Comparison of ENCODE assay signal across 27 cellular contexts in the genomic region with DNA sequence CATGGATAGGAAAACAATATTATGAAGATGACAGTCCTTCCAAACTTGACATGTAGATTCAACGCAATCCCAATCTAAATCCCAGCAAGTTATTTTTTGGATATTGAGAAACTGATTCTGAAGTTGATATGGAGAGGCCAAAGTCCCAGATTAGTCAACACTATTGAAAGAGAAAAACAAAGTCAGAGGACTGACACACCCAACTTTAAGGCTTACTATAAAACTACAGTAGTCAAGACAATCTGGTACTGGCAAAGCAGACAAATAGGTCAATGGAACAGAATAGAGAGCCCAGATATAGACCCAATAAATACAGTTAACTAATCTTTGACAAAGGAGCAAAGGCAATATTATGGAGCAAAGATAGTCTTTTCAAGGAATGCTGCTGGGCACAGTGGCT.
DNase-seq lines count a peak whose midpoint lies in the region; ATAC-seq, FAIRE-seq and TF ChIP-seq lines count a peak whose summit lies in the region.
"Had no signal": no experiment of that assay in that cellular context is flagged by ENCODE, and none has a peak within 500 bp of the region (broad histone marks: within the 10 kb centered on the region; RNA-seq: fewer than 3 reads in every experiment).

No MANE protein-coding gene starts in this region.

- H3K9me3 ChIP-seq in HepG2 (ENCODE audit: low read length) (peaks cover 7% of the 10 kb centered on the region), pancreas (no peaks in the 10 kb centered on the region), right cardiac atrium (ENCODE audit: control insufficient read depth, low read length) (no peaks in the 10 kb centered on the region)
- H3K9me3 ChIP-seq: A549, BE2C had no signal

- H3K4me2 ChIP-seq in HepG2 (ENCODE audit: low read depth, low read length) = no peak overlapping the region
- H3K4me2 ChIP-seq: A549; BLaER1 treated with 17β-estradiol and CSF1 and Interleukin-3, amounts not matched to agents 10 nM and 100 nM had no signal

- H3K27me3 ChIP-seq in HepG2 (ENCODE audit: control insufficient read depth in 1 of 2, insufficient read depth in 2 of 2, low read length in 2 of 2) (peaks cover 0 to 6% of the 10 kb centered on the region in 2 experiments; a peak in 3 of 5 replicates), pancreas (no peaks in the 10 kb centered on the region), right cardiac atrium (ENCODE audit: control insufficient read depth, insufficient read depth) (no peaks in the 10 kb centered on the region)
- H3K27me3 ChIP-seq: BE2C; BLaER1 treated with 17β-estradiol and CSF1 and Interleukin-3, amounts not matched to agents 10 nM and 100 nM had no signal

- TF ChIP-seq EP300 in HepG2 (IDR thresholded peaks at IDR 0.05; ENCODE audit: low read depth in 2 of 2, low read length in 2 of 2) (no peak), HepG2 (CRISPR knock-in tag; IDR thresholded peaks at IDR 0.05; ENCODE audit: borderline replicate concordance) (no peak)

- DNase-seq in LoVo (ENCODE audit: low spot score) (peak; percentile 65), HepG2 (ENCODE audit: low spot score) (peak; percentile 23), pancreas (no peak), HCEC 1CT (no peak), medulla oblongata (ENCODE audit: extremely low spot score) (no peak), right cardiac atrium (no peak), cerebellum (ENCODE audit: low spot score) (no peak)
- DNase-seq: 8988T; ACHN; AML-193; BE2C; CD4-positive, alpha-beta T cell; CD8-positive, alpha-beta memory T cell; DMS 273 treated with DMSO at 0.1 percent for 48 hours; DMS79; EL; GDM1; GM23248; H7; HFFc6 had no signal

- POLR2A ChIA-PET in HepG2 (lab: Yijun Ruan, JAX) = no interaction called here

- H4K20me1 ChIP-seq in HepG2 (ENCODE audit: insufficient read depth, low read length) = no peaks in the 10 kb centered on the region
- H4K20me1 ChIP-seq: BLaER1 treated with 17β-estradiol and CSF1 and Interleukin-3, amounts not matched to agents 10 nM and 100 nM had no signal

- TF ChIP-seq CTCF in HepG2 (CRISPR knock-in tag; IDR thresholded peaks at IDR 0.05) (no peak), pancreas (IDR thresholded peaks at IDR 0.05) (no peak)

- H3K4me1 ChIP-seq in HepG2 (ENCODE audit: insufficient read depth, low read length) (no peaks in the 10 kb centered on the region), pancreas (no peaks in the 10 kb centered on the region), right cardiac atrium (ENCODE audit: control insufficient read depth, insufficient read depth, low read length) (no peaks in the 10 kb centered on the region)
- H3K4me1 ChIP-seq: A549; BE2C; BLaER1 treated with 17β-estradiol and CSF1 and Interleukin-3, amounts not matched to agents 10 nM and 100 nM had no signal

- no peak overlapping the region for H3K9ac ChIP-seq in HepG2 (ENCODE audit: insufficient read depth, low read depth, low read length)
- H3K9ac ChIP-seq: BLaER1 treated with 17β-estradiol and CSF1 and Interleukin-3, amounts not matched to agents 10 nM and 100 nM; GM23248 had no signal

- H2AFZ ChIP-seq in HepG2 (ENCODE audit: low read length) = no peak overlapping the region
- H2AFZ ChIP-seq: GM23248 had no signal

- CTCF ChIA-PET in HepG2 (lab: Yijun Ruan, JAX; ENCODE audit: low intra/inter-chr PET ratio, low total read pairs) = no interaction called here

- no peak for FAIRE-seq in HepG2 (lab: Jason Lieb, UNC)
- peak; percentile 43 for FAIRE-seq in pancreas (lab: Jason Lieb, UNC)
- FAIRE-seq: A549, D721Med, GM12878, GM19239, H1 had no signal

- in situ Hi-C loops in HepG2 (cut with HindIII; ENCODE audit: extremely low pct_ligation_motif_present, low pct_unique_long_range_greater_than_20kb) = no loop called here

- no TSS peak for BruUV-seq in HepG2 (replicated peaks; lab: Mats Ljungman, UMichigan)

- intact Hi-C loops in HepG2 (cut with micrococcal nuclease; ENCODE audit: unreplicated experiment) (loop anchor here (10.0 kb wide), 1 partner anchor 93 kb away; no protein-coding TSS in a partner anchor), pancreas (cut with DNase I) (no loop called here), right cardiac atrium (cut with DNase I) (no loop called here)

- no peak overlapping the region for H3K27ac ChIP-seq in HepG2 (ENCODE audit: extremely low read length, insufficient read depth, low read length)
- no peak overlapping the region for H3K27ac ChIP-seq in pancreas
- H3K27ac ChIP-seq in right cardiac atrium (ENCODE audit: low read length) = no peak overlapping the region
- H3K27ac ChIP-seq: A549; BLaER1 treated with 17β-estradiol and CSF1 and Interleukin-3, amounts not matched to agents 10 nM and 100 nM; GM23248 had no signal

- TF ChIP-seq RAD21 in HepG2 (CRISPR knock-in tag; IDR thresholded peaks at IDR 0.05) = no peak

- no peaks in the 10 kb centered on the region for H3K79me2 ChIP-seq in HepG2 (ENCODE audit: insufficient read depth, low read length)

- no peaks in the 10 kb centered on the region for H3K36me3 ChIP-seq in HepG2 (replicated peaks in 1 of 2; ENCODE audit: control insufficient read depth in 1 of 2, insufficient read depth in 2 of 2, low read length in 2 of 2)
- no peaks in the 10 kb centered on the region for H3K36me3 ChIP-seq in pancreas
- H3K36me3 ChIP-seq: BE2C; BLaER1 treated with 17β-estradiol and CSF1 and Interleukin-3, amounts not matched to agents 10 nM and 100 nM had no signal

- ATAC-seq in HepG2 = no peak
- no peak for ATAC-seq in pancreas
- no peak for ATAC-seq in right cardiac atrium
- ATAC-seq: A549, GM12878, HCT116 had no signal

- no peak for TF ChIP-seq POLR2A in HepG2 (IDR thresholded peaks at IDR 0.05; ENCODE audit: insufficient read depth in 1 of 2, low read depth in 2 of 2, low read length in 2 of 2)

- WGBS in HepG2 (ENCODE audit: low lambda C conversion rate) = 6% methylated on average over 1 of the region's 1 CpG
- 72 to 78% methylated on average over 1 of the region's 1 CpG for WGBS in pancreas, 2 donors
- WGBS in right cardiac atrium = 89% methylated on average over 1 of the region's 1 CpG

- no peak overlapping the region for H3K4me3 ChIP-seq in HepG2 (replicated peaks in 1 of 3; ENCODE audit: insufficient read depth in 1 of 3, low read depth in 2 of 3, low read length in 3 of 3)
- no peak overlapping the region for H3K4me3 ChIP-seq in pancreas
- no peak overlapping the region for H3K4me3 ChIP-seq in right cardiac atrium (ENCODE audit: low read length)
- H3K4me3 ChIP-seq: A549; BLaER1 treated with 17β-estradiol and CSF1 and Interleukin-3, amounts not matched to agents 10 nM and 100 nM; GM12878; GM23248 had no signal

TF ChIP-seq in HepG2, 621 proteins besides CTCF, POLR2A, EP300 and RAD21:
- TF ChIP-seq, protein P1, sequence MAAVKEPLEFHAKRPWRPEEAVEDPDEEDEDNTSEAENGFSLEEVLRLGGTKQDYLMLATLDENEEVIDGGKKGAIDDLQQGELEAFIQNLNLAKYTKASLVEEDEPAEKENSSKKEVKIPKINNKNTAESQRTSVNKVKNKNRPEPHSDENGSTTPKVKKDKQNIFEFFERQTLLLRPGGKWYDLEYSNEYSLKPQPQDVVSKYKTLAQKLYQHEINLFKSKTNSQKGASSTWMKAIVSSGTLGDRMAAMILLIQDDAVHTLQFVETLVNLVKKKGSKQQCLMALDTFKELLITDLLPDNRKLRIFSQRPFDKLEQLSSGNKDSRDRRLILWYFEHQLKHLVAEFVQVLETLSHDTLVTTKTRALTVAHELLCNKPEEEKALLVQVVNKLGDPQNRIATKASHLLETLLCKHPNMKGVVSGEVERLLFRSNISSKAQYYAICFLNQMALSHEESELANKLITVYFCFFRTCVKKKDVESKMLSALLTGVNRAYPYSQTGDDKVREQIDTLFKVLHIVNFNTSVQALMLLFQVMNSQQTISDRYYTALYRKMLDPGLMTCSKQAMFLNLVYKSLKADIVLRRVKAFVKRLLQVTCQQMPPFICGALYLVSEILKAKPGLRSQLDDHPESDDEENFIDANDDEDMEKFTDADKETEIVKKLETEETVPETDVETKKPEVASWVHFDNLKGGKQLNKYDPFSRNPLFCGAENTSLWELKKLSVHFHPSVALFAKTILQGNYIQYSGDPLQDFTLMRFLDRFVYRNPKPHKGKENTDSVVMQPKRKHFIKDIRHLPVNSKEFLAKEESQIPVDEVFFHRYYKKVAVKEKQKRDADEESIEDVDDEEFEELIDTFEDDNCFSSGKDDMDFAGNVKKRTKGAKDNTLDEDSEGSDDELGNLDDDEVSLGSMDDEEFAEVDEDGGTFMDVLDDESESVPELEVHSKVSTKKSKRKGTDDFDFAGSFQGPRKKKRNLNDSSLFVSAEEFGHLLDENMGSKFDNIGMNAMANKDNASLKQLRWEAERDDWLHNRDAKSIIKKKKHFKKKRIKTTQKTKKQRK (IDR thresholded peaks at IDR 0.05; ENCODE audit: low read length) = no peak
- no peak for TF ChIP-seq AGO1 (IDR thresholded peaks at IDR 0.05; ENCODE audit: low read depth, low read length, poor library complexity, severe bottlenecking)
- TF ChIP-seq STAT5B (CRISPR knock-in tag; IDR thresholded peaks at IDR 0.05) = no peak
- no peak for TF ChIP-seq ZNF263 (CRISPR knock-in tag; IDR thresholded peaks at IDR 0.05)
- no peak for TF ChIP-seq MXD4 (CRISPR knock-in tag; IDR thresholded peaks at IDR 0.05)
- no peak for TF ChIP-seq ZSCAN9 (CRISPR knock-in tag; IDR thresholded peaks at IDR 0.05; ENCODE audit: borderline replicate concordance)
- no peak for TF ChIP-seq ZNF782 (CRISPR knock-in tag; IDR thresholded peaks at IDR 0.05; ENCODE audit: borderline replicate concordance)

Comparison
In these comparisons a context has a peak if more than half of its experiments do, and no peak if none do; other contexts are left out.
1. DNase-seq: peak in LoVo (single experiment) and HepG2 (single experiment); none in pancreas (0 of 6), HCEC 1CT (single experiment), medulla oblongata (single experiment), right cardiac atrium (0 of 3) and cerebellum (single experiment).